In genomic region chr17:42672038-42672437, GRCh38 we compare ENCODE assay signal across 1 cellular context.
TF ChIP-seq lines count a peak whose summit lies in the region.

No MANE protein-coding gene starts in this region.

TF ChIP-seq in H1, 55 proteins besides CTCF, POLR2A, EP300 and RAD21:
- no peak for TF ChIP-seq NANOG (IDR thresholded peaks at IDR 0.05; ENCODE audit: insufficient read depth, low read depth, low read length, poor library complexity, severe bottlenecking)
- TF ChIP-seq KDM4A (IDR thresholded peaks at IDR 0.05; ENCODE audit: low read depth, low read length, severe bottlenecking), result peak; percentile 13
